17 cellular contexts compared by ENCODE assay signal in the genomic region with DNA sequence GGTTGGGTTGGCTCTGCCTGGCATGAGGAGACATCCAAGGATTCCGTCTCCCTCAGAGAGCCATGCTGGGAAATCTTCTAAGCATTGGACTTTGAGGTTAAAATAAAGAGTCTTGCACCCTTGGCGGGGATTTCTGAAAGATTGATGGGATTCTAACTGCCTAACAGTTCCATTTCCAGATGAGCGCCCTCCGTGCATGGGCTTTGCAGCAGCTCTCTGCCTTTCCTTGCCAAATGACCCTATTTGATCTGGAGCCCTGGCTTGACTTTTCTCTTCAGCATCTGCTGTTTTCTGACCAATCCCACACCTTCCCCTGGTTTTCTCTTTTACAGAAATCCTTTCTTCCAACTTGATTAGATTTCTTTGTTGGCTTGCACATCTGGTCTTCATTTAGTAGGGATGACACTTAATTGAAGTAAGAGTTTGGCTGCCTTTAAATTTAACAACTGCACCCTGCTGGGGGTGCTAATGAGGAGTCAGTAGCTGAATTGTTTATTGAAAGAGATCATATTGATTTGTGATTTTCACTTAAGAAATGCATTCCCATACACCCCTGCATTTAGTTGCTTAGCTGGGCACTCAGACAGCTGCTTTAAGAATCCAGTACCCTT.
DNase-seq lines count a peak whose midpoint lies in the region; ATAC-seq, FAIRE-seq and TF ChIP-seq lines count a peak whose summit lies in the region.
"Had no signal": no experiment of that assay in that cellular context is flagged by ENCODE, and none has a peak within 500 bp of the region (broad histone marks: within the 10 kb centered on the region; RNA-seq: fewer than 3 reads in every experiment).

No MANE protein-coding gene starts in this region.

- H3K27ac Mint-ChIP-seq in activated T-cell treated with anti-CD3 and anti-CD28 coated beads, Interleukin-2, amount 50 U/mL, for 72 hours: peak overlapping the region; percentile 3
- H3K27ac Mint-ChIP-seq in astrocyte (ENCODE audit: unreplicated experiment): no peak overlapping the region
- H3K27ac Mint-ChIP-seq: activated CD4-positive, alpha-beta T cell treated with anti-CD3 and anti-CD28 coated beads, Interleukin-2, amount 10 ng/mL, durations not matched to agents 7 days and 5 days; activated T-cell treated with anti-CD3 and anti-CD28 coated beads, Interleukin-2, amount 50 U/mL, for 24 hours; CD4-positive, alpha-beta memory T cell had no signal

- H3K4me3 Mint-ChIP-seq in activated T-cell treated with anti-CD3 and anti-CD28 coated beads, Interleukin-2, amount 50 U/mL, for 72 hours: no peak overlapping the region
- no peak overlapping the region for H3K4me3 Mint-ChIP-seq in astrocyte (ENCODE audit: unreplicated experiment)
- H3K4me3 Mint-ChIP-seq: activated CD4-positive, alpha-beta T cell treated with anti-CD3 and anti-CD28 coated beads, Interleukin-2, amount 10 ng/mL, durations not matched to agents 7 days and 5 days; activated T-cell treated with anti-CD3 and anti-CD28 coated beads, Interleukin-2, amount 50 U/mL, for 24 hours; CD4-positive, alpha-beta memory T cell had no signal

- 82 to 87% methylated on average over 4 of the region's 4 CpGs for WGBS in thyroid gland, 2 donors

- H3K36me3 ChIP-seq in astrocyte (ENCODE audit: insufficient read depth, low read length) (no peaks in the 10 kb centered on the region), thyroid gland (no peaks in the 10 kb centered on the region)
- H3K36me3 ChIP-seq: SJCRH30 had no signal

- H3K9me3 Mint-ChIP-seq in activated T-cell treated with anti-CD3 and anti-CD28 coated beads, Interleukin-2, amount 50 U/mL, for 72 hours: no peaks in the 10 kb centered on the region
- H3K9me3 Mint-ChIP-seq in astrocyte (ENCODE audit: unreplicated experiment): no peaks in the 10 kb centered on the region
- H3K9me3 Mint-ChIP-seq: activated CD4-positive, alpha-beta T cell treated with anti-CD3 and anti-CD28 coated beads, Interleukin-2, amount 10 ng/mL, durations not matched to agents 7 days and 5 days; activated T-cell treated with anti-CD3 and anti-CD28 coated beads, Interleukin-2, amount 50 U/mL, for 24 hours; CD4-positive, alpha-beta memory T cell had no signal

- no peak for FAIRE-seq in astrocyte (lab: Jason Lieb, UNC)
- FAIRE-seq: GM12878 had no signal

- no peak overlapping the region for H2AFZ ChIP-seq in astrocyte (ENCODE audit: low read depth, low read length)

- no peak for DNase-seq in activated T-cell treated with anti-CD3 and anti-CD28 coated beads, Interleukin-2, amount 50 U/mL, for 72 hours
- no peak for DNase-seq in activated T-cell treated with anti-CD3 and anti-CD28 coated beads, Interleukin-2, amount 50 U/mL, for 48 hours
- DNase-seq in astrocyte (ENCODE audit: low read depth) (peak; percentile 24), medulla oblongata (ENCODE audit: extremely low spot score) (peak; percentile 75), MV-4-11 (lab: John Stamatoyannopoulos, UW) (no peak), thyroid gland (no peak)
- DNase-seq: activated CD4-positive, alpha-beta T cell treated with anti-CD3 and anti-CD28 coated beads, Interleukin-2, amount 10 ng/mL, durations not matched to agents 7 days and 5 days; activated T-cell treated with anti-CD3 and anti-CD28 coated beads, Interleukin-2, amount 50 U/mL, for 24 hours; CD4-positive, alpha-beta memory T cell; mesenchymal stem cell; NCI-H1048 had no signal

- H3K27me3 ChIP-seq in astrocyte (ENCODE audit: insufficient read depth, low read length) (peaks cover 11% of the 10 kb centered on the region), thyroid gland (no peaks in the 10 kb centered on the region)
- H3K27me3 ChIP-seq: SJCRH30 had no signal

- H3K4me1 Mint-ChIP-seq in activated T-cell treated with anti-CD3 and anti-CD28 coated beads, Interleukin-2, amount 50 U/mL, for 72 hours (ENCODE audit: low read depth): no peaks in the 10 kb centered on the region
- H3K4me1 Mint-ChIP-seq in astrocyte (ENCODE audit: low read depth, unreplicated experiment): peaks cover 7% of the 10 kb centered on the region
- H3K4me1 Mint-ChIP-seq: activated CD4-positive, alpha-beta T cell treated with anti-CD3 and anti-CD28 coated beads, Interleukin-2, amount 10 ng/mL, durations not matched to agents 7 days and 5 days; CD4-positive, alpha-beta memory T cell had no signal

- TF ChIP-seq CTCF in astrocyte (IDR thresholded peaks at IDR 0.05; ENCODE audit: insufficient read depth, low read depth, low read length) (no peak), thyroid gland (IDR thresholded peaks at IDR 0.05) (no peak)

- H3K4me3 ChIP-seq in astrocyte (ENCODE audit: insufficient read depth, low read depth, low read length) (no peak overlapping the region), thyroid gland (replicated peaks in 1 of 3) (no peak overlapping the region)
- H3K4me3 ChIP-seq: GM12878, SJCRH30, skin epidermis had no signal

- H3K9ac ChIP-seq in astrocyte (ENCODE audit: low read length): no peak overlapping the region

- intact Hi-C loops in thyroid gland (cut with DNase I): no loop called here

- no peaks in the 10 kb centered on the region for H4K20me1 ChIP-seq in astrocyte (ENCODE audit: insufficient read depth, low read length)

- no peaks in the 10 kb centered on the region for H3K36me3 Mint-ChIP-seq in activated T-cell treated with anti-CD3 and anti-CD28 coated beads, Interleukin-2, amount 50 U/mL, for 72 hours (ENCODE audit: insufficient read depth in 2 of 2)
- H3K36me3 Mint-ChIP-seq in astrocyte (ENCODE audit: low read depth, unreplicated experiment): no peaks in the 10 kb centered on the region
- H3K36me3 Mint-ChIP-seq: CD4-positive, alpha-beta memory T cell had no signal

- H3K27ac ChIP-seq in astrocyte (ENCODE audit: low read depth, low read length): no peak overlapping the region
- peak overlapping the region; percentile 22 for H3K27ac ChIP-seq in temporal lobe (ENCODE audit: low read depth, low read length)
- no peak overlapping the region for H3K27ac ChIP-seq in thyroid gland
- H3K27ac ChIP-seq: SJCRH30 had no signal

- H3K4me1 ChIP-seq in astrocyte (ENCODE audit: insufficient read depth, low read length): no peaks in the 10 kb centered on the region
- no peaks in the 10 kb centered on the region for H3K4me1 ChIP-seq in thyroid gland

- H3K9me3 ChIP-seq in astrocyte (ENCODE audit: insufficient read depth, low read depth, low read length) (no peaks in the 10 kb centered on the region), thyroid gland (no peaks in the 10 kb centered on the region)
- H3K9me3 ChIP-seq: SJCRH30 had no signal

- peaks cover 8% of the 10 kb centered on the region for H3K27me3 Mint-ChIP-seq in activated T-cell treated with anti-CD3 and anti-CD28 coated beads, Interleukin-2, amount 50 U/mL, for 72 hours (ENCODE audit: low read depth)
- H3K27me3 Mint-ChIP-seq in astrocyte (ENCODE audit: low read depth, unreplicated experiment): peaks cover 18% of the 10 kb centered on the region

- H3K79me2 ChIP-seq in astrocyte (ENCODE audit: insufficient read depth, low read length): no peaks in the 10 kb centered on the region

- ATAC-seq in activated T-cell treated with anti-CD3 and anti-CD28 coated beads, Interleukin-2, amount 50 U/mL, for 72 hours (replicated peaks in 1 of 2): no peak
- no peak for ATAC-seq in HG02610 (IDR thresholded peaks at IDR 0.05; ENCODE audit: unreplicated experiment)
- ATAC-seq: GM12878, HCT116 had no signal

- TF ChIP-seq POLR2A in thyroid gland (IDR thresholded peaks at IDR 0.05): no peak

- no peak overlapping the region for H3K4me2 ChIP-seq in astrocyte (ENCODE audit: low read length)

Comparison
In these comparisons a context has a peak if more than half of its experiments do, and no peak if none do; other contexts are left out.
1. DNase-seq: peak in astrocyte (single experiment) and medulla oblongata (single experiment); none in activated T-cell treated with anti-CD3 and anti-CD28 coated beads, Interleukin-2, amount 50 U/mL, for 72 hours (0 of 2), activated T-cell treated with anti-CD3 and anti-CD28 coated beads, Interleukin-2, amount 50 U/mL, for 48 hours (0 of 2), MV-4-11 (single experiment) and thyroid gland (0 of 2).